6 cellular contexts compared by ENCODE assay signal in genomic region chr5:59529286-59529685, GRCh38.
"Had no signal": no experiment of that assay in that cellular context is flagged by ENCODE, and none has a peak within 500 bp of the region (broad histone marks: within the 10 kb centered on the region; RNA-seq: fewer than 3 reads in every experiment).

No MANE protein-coding gene starts in this region.

- H3K27ac Mint-ChIP-seq: GM23338, H9 had no signal

- H3K4me3 ChIP-seq: GM23338, K562 had no signal

- DNase-seq: H9, HCEC 1CT, IMR-90, KG1 had no signal

- ATAC-seq: GM23338, K562 had no signal

- H3K4me3 Mint-ChIP-seq: GM23338, H9 had no signal

- H3K4me2 ChIP-seq: GM23338 had no signal

- H2AFZ ChIP-seq: GM23338 had no signal
